1 cellular context compared by ENCODE assay signal in the genomic region with DNA sequence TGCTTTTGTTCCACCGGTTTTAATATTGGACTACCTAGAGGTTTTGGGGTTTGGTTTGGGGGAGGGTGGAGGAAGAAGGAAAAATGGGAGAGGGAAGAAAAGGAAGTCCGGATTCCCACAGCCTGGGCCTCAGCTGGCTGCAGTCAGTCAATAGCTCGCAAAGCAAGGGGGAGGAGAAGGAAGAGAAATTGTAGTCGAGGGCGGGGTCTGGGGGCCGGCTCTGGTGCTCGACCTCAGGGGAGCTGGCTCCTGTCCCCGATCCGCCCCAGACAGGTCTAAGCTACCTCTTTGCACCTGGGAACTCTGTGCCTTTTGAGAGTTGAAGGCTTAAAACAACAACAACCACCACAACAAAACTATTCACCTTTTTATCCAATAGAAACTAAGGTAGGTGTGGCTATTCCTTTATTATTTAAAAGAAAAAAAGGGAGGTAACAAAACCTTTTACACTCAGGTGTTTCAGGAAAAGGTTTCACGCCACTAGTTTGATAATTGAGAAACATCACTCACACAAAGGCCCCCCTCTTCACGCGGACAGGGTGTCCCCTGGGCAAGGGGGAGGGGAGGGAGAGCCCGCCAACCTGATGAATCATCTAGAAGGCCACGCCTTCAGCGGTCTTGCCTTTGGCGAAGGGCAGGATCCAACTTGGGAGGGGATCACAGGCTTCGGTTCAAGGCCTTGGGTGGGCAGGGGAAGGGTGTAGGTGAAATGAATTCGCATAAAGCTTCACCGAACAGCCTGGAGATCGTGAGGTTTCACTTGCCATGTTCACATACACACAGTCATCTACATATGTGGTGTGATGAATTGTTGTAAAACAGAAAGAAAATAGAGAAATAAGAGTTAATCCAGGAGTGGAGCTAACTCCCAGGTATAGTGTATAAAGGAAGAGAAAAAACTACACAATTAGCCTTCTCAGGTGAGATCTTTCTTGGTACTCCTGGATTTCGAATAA.
TF ChIP-seq lines count a peak whose summit lies in the region.

No MANE protein-coding gene starts in this region.

TF ChIP-seq in K562, 482 proteins besides CTCF, POLR2A, EP300 and RAD21 (continued from another document and continues in another):
- TF ChIP-seq, protein P1, sequence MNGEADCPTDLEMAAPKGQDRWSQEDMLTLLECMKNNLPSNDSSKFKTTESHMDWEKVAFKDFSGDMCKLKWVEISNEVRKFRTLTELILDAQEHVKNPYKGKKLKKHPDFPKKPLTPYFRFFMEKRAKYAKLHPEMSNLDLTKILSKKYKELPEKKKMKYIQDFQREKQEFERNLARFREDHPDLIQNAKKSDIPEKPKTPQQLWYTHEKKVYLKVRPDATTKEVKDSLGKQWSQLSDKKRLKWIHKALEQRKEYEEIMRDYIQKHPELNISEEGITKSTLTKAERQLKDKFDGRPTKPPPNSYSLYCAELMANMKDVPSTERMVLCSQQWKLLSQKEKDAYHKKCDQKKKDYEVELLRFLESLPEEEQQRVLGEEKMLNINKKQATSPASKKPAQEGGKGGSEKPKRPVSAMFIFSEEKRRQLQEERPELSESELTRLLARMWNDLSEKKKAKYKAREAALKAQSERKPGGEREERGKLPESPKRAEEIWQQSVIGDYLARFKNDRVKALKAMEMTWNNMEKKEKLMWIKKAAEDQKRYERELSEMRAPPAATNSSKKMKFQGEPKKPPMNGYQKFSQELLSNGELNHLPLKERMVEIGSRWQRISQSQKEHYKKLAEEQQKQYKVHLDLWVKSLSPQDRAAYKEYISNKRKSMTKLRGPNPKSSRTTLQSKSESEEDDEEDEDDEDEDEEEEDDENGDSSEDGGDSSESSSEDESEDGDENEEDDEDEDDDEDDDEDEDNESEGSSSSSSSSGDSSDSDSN (IDR thresholded peaks at IDR 0.05; ENCODE audit: borderline replicate concordance in 1 of 2, low read depth in 2 of 2, low read length in 2 of 2), result no peak
- TF ChIP-seq ETV6 (IDR thresholded peaks at IDR 0.05; ENCODE audit: borderline replicate concordance in 1 of 2, low read depth in 2 of 2, low read length in 1 of 2) (no peak), ETV6 (CRISPR knock-in tag; IDR thresholded peaks at IDR 0.05; ENCODE audit: borderline replicate concordance) (no peak), FOSL1 (tag; conservative IDR thresholded peaks at IDR 0.05) (peak; percentile 89), JUN (IDR thresholded peaks at IDR 0.05; ENCODE audit: borderline replicate concordance, low read depth, low read length) (peak; percentile 80; the same call in 1 of the 2 replicates), JUN (CRISPR knock-in tag; IDR thresholded peaks at IDR 0.05; ENCODE audit: borderline replicate concordance) (no peak), CAMTA2 (CRISPR knock-in tag; conservative IDR thresholded peaks at IDR 0.05) (no peak), FOXK2 (conservative IDR thresholded peaks at IDR 0.05 in 1 of 2, IDR thresholded peaks at IDR 0.05 in 1 of 2; ENCODE audit: low read depth in 2 of 2) (0 out of 4 replicates have a peak, but pooled peaks of 1 of the 2 experiments have one; percentile 2), EP400 (IDR thresholded peaks at IDR 0.05) (peak; percentile 52), FOXJ3 (CRISPR knock-in tag; IDR thresholded peaks at IDR 0.05) (no peak), BRD4 (IDR thresholded peaks at IDR 0.05) (no peak), ZNF695 (CRISPR knock-in tag; IDR thresholded peaks at IDR 0.05) (no peak), MCM2 (IDR thresholded peaks at IDR 0.05; ENCODE audit: low read depth) (no peak), TFAM (CRISPR knock-in tag; conservative IDR thresholded peaks at IDR 0.05) (no peak), SIRT6 (IDR thresholded peaks at IDR 0.05; ENCODE audit: low read depth, low read length) (no peak), HOXB6 (CRISPR knock-in tag; IDR thresholded peaks at IDR 0.05; ENCODE audit: borderline replicate concordance) (no peak), ZKSCAN1 (IDR thresholded peaks at IDR 0.05; ENCODE audit: low read depth, low read length) (no peak), ZNF41 (CRISPR knock-in tag; conservative IDR thresholded peaks at IDR 0.05) (no peak), U2AF2 (optimal IDR thresholded peaks at IDR 0.05; ENCODE audit: low read depth, low read length) (no peak), CBX5 (IDR thresholded peaks at IDR 0.05; ENCODE audit: borderline replicate concordance, low read depth) (no peak), HNRNPUL1 (IDR thresholded peaks at IDR 0.05; ENCODE audit: low read length) (no peak), CBX8 (IDR thresholded peaks at IDR 0.05; ENCODE audit: borderline replicate concordance, extremely low read depth, low read depth, low read length, poor library complexity, severe bottlenecking) (no peak), BRCA1 (IDR thresholded peaks at IDR 0.05) (no peak), BRCA1 (CRISPR knock-in tag; IDR thresholded peaks at IDR 0.05) (no peak), XRCC4 (IDR thresholded peaks at IDR 0.05; ENCODE audit: extremely low read depth, insufficient read depth, insufficient read length) (no peak)
- TF ChIP-seq, protein P2, sequence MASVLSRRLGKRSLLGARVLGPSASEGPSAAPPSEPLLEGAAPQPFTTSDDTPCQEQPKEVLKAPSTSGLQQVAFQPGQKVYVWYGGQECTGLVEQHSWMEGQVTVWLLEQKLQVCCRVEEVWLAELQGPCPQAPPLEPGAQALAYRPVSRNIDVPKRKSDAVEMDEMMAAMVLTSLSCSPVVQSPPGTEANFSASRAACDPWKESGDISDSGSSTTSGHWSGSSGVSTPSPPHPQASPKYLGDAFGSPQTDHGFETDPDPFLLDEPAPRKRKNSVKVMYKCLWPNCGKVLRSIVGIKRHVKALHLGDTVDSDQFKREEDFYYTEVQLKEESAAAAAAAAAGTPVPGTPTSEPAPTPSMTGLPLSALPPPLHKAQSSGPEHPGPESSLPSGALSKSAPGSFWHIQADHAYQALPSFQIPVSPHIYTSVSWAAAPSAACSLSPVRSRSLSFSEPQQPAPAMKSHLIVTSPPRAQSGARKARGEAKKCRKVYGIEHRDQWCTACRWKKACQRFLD (CRISPR knock-in tag; IDR thresholded peaks at IDR 0.05), result 0 out of 2 replicates have a peak, but pooled peaks have one; percentile 56
- TF ChIP-seq, protein P3, sequence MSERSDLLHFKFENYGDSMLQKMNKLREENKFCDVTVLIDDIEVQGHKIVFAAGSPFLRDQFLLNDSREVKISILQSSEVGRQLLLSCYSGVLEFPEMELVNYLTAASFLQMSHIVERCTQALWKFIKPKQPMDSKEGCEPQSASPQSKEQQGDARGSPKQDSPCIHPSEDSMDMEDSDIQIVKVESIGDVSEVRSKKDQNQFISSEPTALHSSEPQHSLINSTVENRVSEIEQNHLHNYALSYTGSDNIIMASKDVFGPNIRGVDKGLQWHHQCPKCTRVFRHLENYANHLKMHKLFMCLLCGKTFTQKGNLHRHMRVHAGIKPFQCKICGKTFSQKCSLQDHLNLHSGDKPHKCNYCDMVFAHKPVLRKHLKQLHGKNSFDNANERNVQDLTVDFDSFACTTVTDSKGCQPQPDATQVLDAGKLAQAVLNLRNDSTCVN (CRISPR knock-in tag; IDR thresholded peaks at IDR 0.05), result no peak
- TF ChIP-seq, protein P4, sequence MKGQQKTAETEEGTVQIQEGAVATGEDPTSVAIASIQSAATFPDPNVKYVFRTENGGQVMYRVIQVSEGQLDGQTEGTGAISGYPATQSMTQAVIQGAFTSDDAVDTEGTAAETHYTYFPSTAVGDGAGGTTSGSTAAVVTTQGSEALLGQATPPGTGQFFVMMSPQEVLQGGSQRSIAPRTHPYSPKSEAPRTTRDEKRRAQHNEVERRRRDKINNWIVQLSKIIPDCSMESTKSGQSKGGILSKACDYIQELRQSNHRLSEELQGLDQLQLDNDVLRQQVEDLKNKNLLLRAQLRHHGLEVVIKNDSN (CRISPR knock-in tag; IDR thresholded peaks at IDR 0.05), result no peak
- TF ChIP-seq, protein P5, sequence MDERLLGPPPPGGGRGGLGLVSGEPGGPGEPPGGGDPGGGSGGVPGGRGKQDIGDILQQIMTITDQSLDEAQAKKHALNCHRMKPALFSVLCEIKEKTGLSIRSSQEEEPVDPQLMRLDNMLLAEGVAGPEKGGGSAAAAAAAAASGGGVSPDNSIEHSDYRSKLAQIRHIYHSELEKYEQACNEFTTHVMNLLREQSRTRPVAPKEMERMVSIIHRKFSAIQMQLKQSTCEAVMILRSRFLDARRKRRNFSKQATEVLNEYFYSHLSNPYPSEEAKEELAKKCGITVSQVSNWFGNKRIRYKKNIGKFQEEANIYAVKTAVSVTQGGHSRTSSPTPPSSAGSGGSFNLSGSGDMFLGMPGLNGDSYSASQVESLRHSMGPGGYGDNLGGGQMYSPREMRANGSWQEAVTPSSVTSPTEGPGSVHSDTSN (CRISPR knock-in tag; IDR thresholded peaks at IDR 0.05; ENCODE audit: low read depth), result no peak
- TF ChIP-seq, protein P5 (tag; conservative IDR thresholded peaks at IDR 0.05; ENCODE audit: low read depth), result no peak
- TF ChIP-seq, protein P6, sequence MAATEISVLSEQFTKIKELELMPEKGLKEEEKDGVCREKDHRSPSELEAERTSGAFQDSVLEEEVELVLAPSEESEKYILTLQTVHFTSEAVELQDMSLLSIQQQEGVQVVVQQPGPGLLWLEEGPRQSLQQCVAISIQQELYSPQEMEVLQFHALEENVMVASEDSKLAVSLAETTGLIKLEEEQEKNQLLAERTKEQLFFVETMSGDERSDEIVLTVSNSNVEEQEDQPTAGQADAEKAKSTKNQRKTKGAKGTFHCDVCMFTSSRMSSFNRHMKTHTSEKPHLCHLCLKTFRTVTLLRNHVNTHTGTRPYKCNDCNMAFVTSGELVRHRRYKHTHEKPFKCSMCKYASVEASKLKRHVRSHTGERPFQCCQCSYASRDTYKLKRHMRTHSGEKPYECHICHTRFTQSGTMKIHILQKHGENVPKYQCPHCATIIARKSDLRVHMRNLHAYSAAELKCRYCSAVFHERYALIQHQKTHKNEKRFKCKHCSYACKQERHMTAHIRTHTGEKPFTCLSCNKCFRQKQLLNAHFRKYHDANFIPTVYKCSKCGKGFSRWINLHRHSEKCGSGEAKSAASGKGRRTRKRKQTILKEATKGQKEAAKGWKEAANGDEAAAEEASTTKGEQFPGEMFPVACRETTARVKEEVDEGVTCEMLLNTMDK (IDR thresholded peaks at IDR 0.05; ENCODE audit: borderline replicate concordance, insufficient read depth, low read depth, low read length, poor library complexity, severe bottlenecking), result no peak
- TF ChIP-seq, protein P7, sequence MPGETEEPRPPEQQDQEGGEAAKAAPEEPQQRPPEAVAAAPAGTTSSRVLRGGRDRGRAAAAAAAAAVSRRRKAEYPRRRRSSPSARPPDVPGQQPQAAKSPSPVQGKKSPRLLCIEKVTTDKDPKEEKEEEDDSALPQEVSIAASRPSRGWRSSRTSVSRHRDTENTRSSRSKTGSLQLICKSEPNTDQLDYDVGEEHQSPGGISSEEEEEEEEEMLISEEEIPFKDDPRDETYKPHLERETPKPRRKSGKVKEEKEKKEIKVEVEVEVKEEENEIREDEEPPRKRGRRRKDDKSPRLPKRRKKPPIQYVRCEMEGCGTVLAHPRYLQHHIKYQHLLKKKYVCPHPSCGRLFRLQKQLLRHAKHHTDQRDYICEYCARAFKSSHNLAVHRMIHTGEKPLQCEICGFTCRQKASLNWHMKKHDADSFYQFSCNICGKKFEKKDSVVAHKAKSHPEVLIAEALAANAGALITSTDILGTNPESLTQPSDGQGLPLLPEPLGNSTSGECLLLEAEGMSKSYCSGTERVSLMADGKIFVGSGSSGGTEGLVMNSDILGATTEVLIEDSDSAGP (CRISPR knock-in tag; IDR thresholded peaks at IDR 0.05), result no peak
- TF ChIP-seq, protein P8, sequence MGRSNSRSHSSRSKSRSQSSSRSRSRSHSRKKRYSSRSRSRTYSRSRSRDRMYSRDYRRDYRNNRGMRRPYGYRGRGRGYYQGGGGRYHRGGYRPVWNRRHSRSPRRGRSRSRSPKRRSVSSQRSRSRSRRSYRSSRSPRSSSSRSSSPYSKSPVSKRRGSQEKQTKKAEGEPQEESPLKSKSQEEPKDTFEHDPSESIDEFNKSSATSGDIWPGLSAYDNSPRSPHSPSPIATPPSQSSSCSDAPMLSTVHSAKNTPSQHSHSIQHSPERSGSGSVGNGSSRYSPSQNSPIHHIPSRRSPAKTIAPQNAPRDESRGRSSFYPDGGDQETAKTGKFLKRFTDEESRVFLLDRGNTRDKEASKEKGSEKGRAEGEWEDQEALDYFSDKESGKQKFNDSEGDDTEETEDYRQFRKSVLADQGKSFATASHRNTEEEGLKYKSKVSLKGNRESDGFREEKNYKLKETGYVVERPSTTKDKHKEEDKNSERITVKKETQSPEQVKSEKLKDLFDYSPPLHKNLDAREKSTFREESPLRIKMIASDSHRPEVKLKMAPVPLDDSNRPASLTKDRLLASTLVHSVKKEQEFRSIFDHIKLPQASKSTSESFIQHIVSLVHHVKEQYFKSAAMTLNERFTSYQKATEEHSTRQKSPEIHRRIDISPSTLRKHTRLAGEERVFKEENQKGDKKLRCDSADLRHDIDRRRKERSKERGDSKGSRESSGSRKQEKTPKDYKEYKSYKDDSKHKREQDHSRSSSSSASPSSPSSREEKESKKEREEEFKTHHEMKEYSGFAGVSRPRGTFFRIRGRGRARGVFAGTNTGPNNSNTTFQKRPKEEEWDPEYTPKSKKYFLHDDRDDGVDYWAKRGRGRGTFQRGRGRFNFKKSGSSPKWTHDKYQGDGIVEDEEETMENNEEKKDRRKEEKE (IDR thresholded peaks at IDR 0.05; ENCODE audit: borderline replicate concordance in 1 of 2, control insufficient read depth in 1 of 2, low read depth in 2 of 2, low read length in 1 of 2), result no peak
- TF ChIP-seq, protein P9, sequence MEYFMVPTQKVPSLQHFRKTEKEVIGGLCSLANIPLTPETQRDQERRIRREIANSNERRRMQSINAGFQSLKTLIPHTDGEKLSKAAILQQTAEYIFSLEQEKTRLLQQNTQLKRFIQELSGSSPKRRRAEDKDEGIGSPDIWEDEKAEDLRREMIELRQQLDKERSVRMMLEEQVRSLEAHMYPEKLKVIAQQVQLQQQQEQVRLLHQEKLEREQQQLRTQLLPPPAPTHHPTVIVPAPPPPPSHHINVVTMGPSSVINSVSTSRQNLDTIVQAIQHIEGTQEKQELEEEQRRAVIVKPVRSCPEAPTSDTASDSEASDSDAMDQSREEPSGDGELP (CRISPR knock-in tag; IDR thresholded peaks at IDR 0.05; ENCODE audit: borderline replicate concordance), result peak; percentile 31; the same call in 1 of the 2 replicates
- TF ChIP-seq, protein P10, sequence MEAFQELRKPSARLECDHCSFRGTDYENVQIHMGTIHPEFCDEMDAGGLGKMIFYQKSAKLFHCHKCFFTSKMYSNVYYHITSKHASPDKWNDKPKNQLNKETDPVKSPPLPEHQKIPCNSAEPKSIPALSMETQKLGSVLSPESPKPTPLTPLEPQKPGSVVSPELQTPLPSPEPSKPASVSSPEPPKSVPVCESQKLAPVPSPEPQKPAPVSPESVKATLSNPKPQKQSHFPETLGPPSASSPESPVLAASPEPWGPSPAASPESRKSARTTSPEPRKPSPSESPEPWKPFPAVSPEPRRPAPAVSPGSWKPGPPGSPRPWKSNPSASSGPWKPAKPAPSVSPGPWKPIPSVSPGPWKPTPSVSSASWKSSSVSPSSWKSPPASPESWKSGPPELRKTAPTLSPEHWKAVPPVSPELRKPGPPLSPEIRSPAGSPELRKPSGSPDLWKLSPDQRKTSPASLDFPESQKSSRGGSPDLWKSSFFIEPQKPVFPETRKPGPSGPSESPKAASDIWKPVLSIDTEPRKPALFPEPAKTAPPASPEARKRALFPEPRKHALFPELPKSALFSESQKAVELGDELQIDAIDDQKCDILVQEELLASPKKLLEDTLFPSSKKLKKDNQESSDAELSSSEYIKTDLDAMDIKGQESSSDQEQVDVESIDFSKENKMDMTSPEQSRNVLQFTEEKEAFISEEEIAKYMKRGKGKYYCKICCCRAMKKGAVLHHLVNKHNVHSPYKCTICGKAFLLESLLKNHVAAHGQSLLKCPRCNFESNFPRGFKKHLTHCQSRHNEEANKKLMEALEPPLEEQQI (IDR thresholded peaks at IDR 0.05), result no peak
